Comparison of ENCODE assay signal across 37 cellular contexts in the genomic region with DNA sequence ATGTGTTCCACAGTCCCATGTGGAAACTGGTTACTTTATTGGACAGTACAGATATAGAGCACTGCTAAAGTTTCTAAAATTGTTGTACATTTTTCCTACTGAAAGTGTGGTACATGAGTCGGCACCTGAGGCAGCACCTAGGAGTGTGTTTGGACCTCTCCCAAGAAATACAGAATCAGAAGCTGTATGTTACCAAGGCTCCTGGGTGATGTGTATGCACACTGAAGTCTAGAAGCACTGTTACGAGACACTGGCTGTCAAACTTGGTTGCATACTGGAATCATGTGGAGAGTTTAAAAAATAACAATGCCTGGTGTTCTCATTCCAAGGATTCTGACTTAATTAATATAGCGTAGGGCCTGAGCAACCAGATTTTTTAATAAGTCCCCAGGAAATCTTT.
"Had no signal": no experiment of that assay in that cellular context is flagged by ENCODE, and none has a peak within 500 bp of the region (broad histone marks: within the 10 kb centered on the region; RNA-seq: fewer than 3 reads in every experiment).

No MANE protein-coding gene starts in this region.

- H3K27me3 Mint-ChIP-seq: activated B cell treated with CpG ODN at 0.5 μM for 24 hours; activated CD4-positive, alpha-beta memory T cell treated with anti-CD3 and anti-CD28 coated beads for 36 hours; activated CD4-positive, alpha-beta T cell treated with anti-CD3 and anti-CD28 coated beads, Interleukin-2, amount 10 ng/mL, durations not matched to agents 24 days and 14 days; activated CD8-positive, alpha-beta T cell treated with anti-CD3 and anti-CD28 coated beads for 36 hours; activated naive CD8-positive, alpha-beta T cell treated with anti-CD3 and anti-CD28 coated beads for 36 hours; activated T-helper 17 cell treated with anti-CD3 and anti-CD28 coated beads, Interleukin-2, amount 50 U/mL, for 72 hours; central memory CD8-positive, alpha-beta T cell had no signal

- H3K27ac ChIP-seq: adrenal gland, brain microvascular endothelial cell, cardiac muscle cell, VCaP had no signal

- H3K36me3 ChIP-seq: adrenal gland, brain microvascular endothelial cell, cardiac muscle cell had no signal

- H3K9me3 Mint-ChIP-seq: activated B cell treated with CpG ODN at 0.5 μM for 24 hours; activated CD4-positive, alpha-beta memory T cell treated with anti-CD3 and anti-CD28 coated beads for 36 hours; activated CD4-positive, alpha-beta T cell treated with anti-CD3 and anti-CD28 coated beads, Interleukin-2, amount 10 ng/mL, durations not matched to agents 24 days and 14 days; activated CD8-positive, alpha-beta T cell treated with anti-CD3 and anti-CD28 coated beads for 36 hours; activated naive CD4-positive, alpha-beta T cell treated with anti-CD3 and anti-CD28 coated beads for 36 hours; activated naive CD4-positive, alpha-beta T cell treated with anti-CD3 and anti-CD28 coated beads, Interleukin-2, amount 50 U/mL, for 72 hours; activated naive CD8-positive, alpha-beta T cell treated with anti-CD3 and anti-CD28 coated beads for 36 hours; activated T-cell treated with anti-CD3 and anti-CD28 coated beads, Interleukin-2, amount 50 U/mL, for 4 hours; activated T-cell treated with anti-CD3 and anti-CD28 coated beads, Interleukin-2, amount 50 U/mL, for 72 hours; activated T-helper 1 cell treated with anti-CD3 and anti-CD28 coated beads, Interleukin-12 subunit alpha, Interleukin-12 subunit beta, Interleukin-2, Interleukin-4 antibody, amounts not matched to agents 30 ng/mL and 10 ng/mL and 1 ng/mL, durations not matched to agents 14 hours and 24 hours and 36 hours; activated T-helper 17 cell treated with anti-CD3 and anti-CD28 coated beads, Interleukin-2, amount 50 U/mL, for 72 hours; central memory CD8-positive, alpha-beta T cell; T-helper 1 cell treated with Interleukin-12 subunit alpha and Interleukin-12 subunit beta and Interleukin-4 antibody, amounts not matched to agents 30 μg/mL and 1 μg/mL, for 36 hours; T-helper 2 cell treated with Interferon-gamma antibody and Interleukin-4, amounts not matched to agents 5 μg/mL and 100 μg/mL, for 36 hours had no signal

- H3K27ac Mint-ChIP-seq: activated B cell treated with CpG ODN at 0.5 μM for 24 hours; activated CD4-positive, alpha-beta memory T cell treated with anti-CD3 and anti-CD28 coated beads for 36 hours; activated CD4-positive, alpha-beta T cell treated with anti-CD3 and anti-CD28 coated beads, Interleukin-2, amount 10 ng/mL, durations not matched to agents 24 days and 14 days; activated CD8-positive, alpha-beta T cell treated with anti-CD3 and anti-CD28 coated beads for 36 hours; activated naive CD4-positive, alpha-beta T cell treated with anti-CD3 and anti-CD28 coated beads for 36 hours; activated naive CD4-positive, alpha-beta T cell treated with anti-CD3 and anti-CD28 coated beads, Interleukin-2, amount 50 U/mL, for 72 hours; activated naive CD8-positive, alpha-beta T cell treated with anti-CD3 and anti-CD28 coated beads for 36 hours; activated T-cell treated with anti-CD3 and anti-CD28 coated beads, Interleukin-2, amount 50 U/mL, for 72 hours; activated T-helper 1 cell treated with anti-CD3 and anti-CD28 coated beads, Interleukin-12 subunit alpha, Interleukin-12 subunit beta, Interleukin-2, Interleukin-4 antibody, amounts not matched to agents 30 ng/mL and 10 ng/mL and 1 ng/mL, durations not matched to agents 14 hours and 24 hours and 36 hours; activated T-helper 17 cell treated with anti-CD3 and anti-CD28 coated beads, Interleukin-2, amount 50 U/mL, for 72 hours; T-helper 1 cell treated with Interleukin-12 subunit alpha and Interleukin-12 subunit beta and Interleukin-4 antibody, amounts not matched to agents 30 μg/mL and 1 μg/mL, for 36 hours; T-helper 2 cell treated with Interferon-gamma antibody and Interleukin-4, amounts not matched to agents 5 μg/mL and 100 μg/mL, for 36 hours had no signal

- ATAC-seq: activated CD8-positive, alpha-beta T cell treated with anti-CD3 and anti-CD28 coated beads for 36 hours; activated naive CD4-positive, alpha-beta T cell treated with anti-CD3 and anti-CD28 coated beads, Interleukin-2, amount 50 U/mL, for 72 hours; activated T-cell treated with anti-CD3 and anti-CD28 coated beads, Interleukin-2, amount 50 U/mL, for 4 hours; activated T-cell treated with anti-CD3 and anti-CD28 coated beads, Interleukin-2, amount 50 U/mL, for 72 hours; activated T-helper 17 cell treated with anti-CD3 and anti-CD28 coated beads, Interleukin-2, amount 50 U/mL, for 72 hours; body of pancreas had no signal

- H3K4me1 Mint-ChIP-seq: activated B cell treated with CpG ODN at 0.5 μM for 24 hours; activated CD4-positive, alpha-beta T cell treated with anti-CD3 and anti-CD28 coated beads, Interleukin-2, amount 10 ng/mL, durations not matched to agents 24 days and 14 days; activated naive CD8-positive, alpha-beta T cell treated with anti-CD3 and anti-CD28 coated beads for 36 hours; activated T-helper 17 cell treated with anti-CD3 and anti-CD28 coated beads, Interleukin-2, amount 50 U/mL, for 72 hours; central memory CD8-positive, alpha-beta T cell had no signal

- H3K4me3 Mint-ChIP-seq: activated B cell treated with CpG ODN at 0.5 μM for 24 hours; activated CD4-positive, alpha-beta memory T cell treated with anti-CD3 and anti-CD28 coated beads for 36 hours; activated CD4-positive, alpha-beta T cell treated with anti-CD3 and anti-CD28 coated beads, Interleukin-2, amount 10 ng/mL, durations not matched to agents 24 days and 14 days; activated CD8-positive, alpha-beta T cell treated with anti-CD3 and anti-CD28 coated beads for 36 hours; activated naive CD4-positive, alpha-beta T cell treated with anti-CD3 and anti-CD28 coated beads for 36 hours; activated naive CD8-positive, alpha-beta T cell treated with anti-CD3 and anti-CD28 coated beads for 36 hours; activated T-cell treated with anti-CD3 and anti-CD28 coated beads, Interleukin-2, amount 50 U/mL, for 4 hours; activated T-cell treated with anti-CD3 and anti-CD28 coated beads, Interleukin-2, amount 50 U/mL, for 72 hours; activated T-helper 1 cell treated with anti-CD3 and anti-CD28 coated beads, Interleukin-12 subunit alpha, Interleukin-12 subunit beta, Interleukin-2, Interleukin-4 antibody, amounts not matched to agents 30 ng/mL and 10 ng/mL and 1 ng/mL, durations not matched to agents 14 hours and 24 hours and 36 hours; activated T-helper 17 cell treated with anti-CD3 and anti-CD28 coated beads, Interleukin-2, amount 50 U/mL, for 72 hours; central memory CD8-positive, alpha-beta T cell; T-helper 1 cell treated with Interleukin-12 subunit alpha and Interleukin-12 subunit beta and Interleukin-4 antibody, amounts not matched to agents 30 μg/mL and 1 μg/mL, for 36 hours; T-helper 2 cell treated with Interferon-gamma antibody and Interleukin-4, amounts not matched to agents 5 μg/mL and 100 μg/mL, for 36 hours had no signal

- H3K4me3 ChIP-seq: adrenal gland, body of pancreas, cardiac muscle cell had no signal

- H3K27me3 ChIP-seq: adrenal gland, body of pancreas, brain microvascular endothelial cell, cardiac muscle cell had no signal

- H3K9me3 ChIP-seq: adrenal gland, body of pancreas had no signal

- H3K36me3 Mint-ChIP-seq: activated naive CD4-positive, alpha-beta T cell treated with anti-CD3 and anti-CD28 coated beads, Interleukin-2, amount 50 U/mL, for 72 hours; activated naive CD8-positive, alpha-beta T cell treated with anti-CD3 and anti-CD28 coated beads for 36 hours had no signal

- H3K4me1 ChIP-seq: adrenal gland, body of pancreas had no signal

- DNase-seq: activated B cell treated with CpG ODN at 0.5 μM for 24 hours; activated CD4-positive, alpha-beta memory T cell treated with anti-CD3 and anti-CD28 coated beads for 36 hours; activated CD4-positive, alpha-beta T cell treated with anti-CD3 and anti-CD28 coated beads for 4 hours; activated CD4-positive, alpha-beta T cell treated with anti-CD3 and anti-CD28 coated beads, Interleukin-2, amount 10 ng/mL, durations not matched to agents 24 days and 14 days; activated CD4-positive, alpha-beta T cell treated with anti-CD3 and anti-CD28 coated beads, Interleukin-2, amount 50 U/mL, for 1 hour; activated CD4-positive, alpha-beta T cell treated with anti-CD3 and anti-CD28 coated beads, Interleukin-2, amount 50 U/mL, for 4 hours; activated CD4-positive, CD25-positive, alpha-beta regulatory T cell treated with anti-CD3 and anti-CD28 coated beads, Interleukin-2, amount 50 U/mL, for 72 hours; activated CD8-positive, alpha-beta memory T cell treated with anti-CD3 and anti-CD28 coated beads, Interleukin-2, amount 50 U/mL, for 4 hours; activated CD8-positive, alpha-beta T cell treated with anti-CD3 and anti-CD28 coated beads for 36 hours; activated effector memory CD4-positive, alpha-beta T cell treated with anti-CD3 and anti-CD28 coated beads, Interleukin-2, amount 50 U/mL, for 16 hours; activated gamma-delta T cell treated with Interleukin-2 at 50 U/mL for 16 hours; activated naive CD4-positive, alpha-beta T cell; activated naive CD4-positive, alpha-beta T cell treated with anti-CD3 and anti-CD28 coated beads for 36 hours; activated naive CD4-positive, alpha-beta T cell treated with anti-CD3 and anti-CD28 coated beads, Interleukin-2, amount 50 U/mL, for 16 hours; activated naive CD8-positive, alpha-beta T cell treated with anti-CD3 and anti-CD28 coated beads for 36 hours; activated T-cell treated with anti-CD3 and anti-CD28 coated beads for 4 hours; activated T-cell treated with anti-CD3 and anti-CD28 coated beads, Interleukin-2, amount 50 U/mL, for 1 hour; activated T-cell treated with anti-CD3 and anti-CD28 coated beads, Interleukin-2, amount 50 U/mL, for 4 hours; activated T-cell treated with anti-CD3 and anti-CD28 coated beads, Interleukin-2, amount 50 U/mL, for 72 hours; adrenal gland; amniotic stem cell; aorta; body of pancreas; brain microvascular endothelial cell; caudate nucleus; cerebellar nuclear complex; T-helper 1 cell; T-helper 2 cell; T-helper 9 cell had no signal
